23 cellular contexts compared by ENCODE assay signal in genomic region chr20:1562622-1563021, GRCh38. TPM values are rescaled to one million over a fixed set of nuclear protein-coding genes. Genes with fewer than 3 reads are reported as not detected.
"Had no signal": no experiment of that assay in that cellular context is flagged by ENCODE, and none has a peak within 500 bp of the region (broad histone marks: within the 10 kb centered on the region; RNA-seq: fewer than 3 reads in every experiment).

No MANE protein-coding gene starts in this region.

- H3K4me1 ChIP-seq: body of pancreas, left ventricle myocardium inferior, psoas muscle, sigmoid colon, upper lobe of left lung had no signal

- ATAC-seq: body of pancreas; heart right ventricle; psoas muscle; stimulated activated naive CD8-positive, alpha-beta T cell treated with anti-CD3 and anti-CD28 coated beads, Interleukin-15, Interleukin-2, amounts not matched to agents 100 U/mL and 50 U/mL, for 24 hours had no signal

- H3K4me3 Mint-ChIP-seq: activated B cell treated with CpG ODN at 0.5 μM for 24 hours; activated naive CD4-positive, alpha-beta T cell treated with anti-CD3 and anti-CD28 coated beads, Interleukin-2, amount 50 U/mL, for 24 hours; nephron progenitor cell had no signal

- H3K27me3 ChIP-seq: sigmoid colon, upper lobe of left lung had no signal

- H3K36me3 ChIP-seq: left ventricle myocardium inferior, sigmoid colon, upper lobe of left lung had no signal

- H3K27ac ChIP-seq: body of pancreas, coronary artery, left ventricle myocardium inferior, psoas muscle, sigmoid colon, upper lobe of left lung had no signal

- DNase-seq: activated B cell treated with CpG ODN at 0.5 μM for 24 hours; activated CD4-positive, alpha-beta T cell treated with anti-CD3 and anti-CD28 coated beads, Interleukin-2, amount 50 U/mL, for 1 hour; activated T-cell treated with anti-CD3 and anti-CD28 coated beads, Interleukin-2, amount 50 U/mL, for 1 hour; amniotic stem cell; body of pancreas; central memory CD4-positive, alpha-beta T cell; effector CD8-positive, alpha-beta T cell; heart right ventricle; islet precursor cell; left ventricle myocardium inferior; mesenchymal stem cell; nephron progenitor cell; psoas muscle; sigmoid colon; stimulated activated CD4-positive, alpha-beta T cell treated with anti-CD3 and anti-CD28 coated beads, Interleukin-2, amount 100 ng/mL, for 24 hours; stimulated activated naive CD8-positive, alpha-beta T cell treated with anti-CD3 and anti-CD28 coated beads, Interleukin-15, Interleukin-2, amounts not matched to agents 100 U/mL and 50 U/mL, for 24 hours; upper lobe of left lung had no signal

- H3K27me3 Mint-ChIP-seq: activated naive CD4-positive, alpha-beta T cell treated with anti-CD3 and anti-CD28 coated beads, Interleukin-2, amount 50 U/mL, for 24 hours had no signal

- H3K27ac Mint-ChIP-seq: activated B cell treated with CpG ODN at 0.5 μM for 24 hours; activated naive CD4-positive, alpha-beta T cell treated with anti-CD3 and anti-CD28 coated beads, Interleukin-2, amount 50 U/mL, for 24 hours; nephron progenitor cell had no signal

- H3K9me3 ChIP-seq: body of pancreas, left ventricle myocardium inferior, psoas muscle, sigmoid colon, upper lobe of left lung had no signal

- H3K4me3 ChIP-seq: body of pancreas, coronary artery, heart right ventricle, left ventricle myocardium inferior, psoas muscle, sigmoid colon, upper lobe of left lung had no signal

RNA-seq across cellular contexts. Expression of gene SIRPD, which starts 5.1 kb away (rescaled TPM):
- total RNA-seq: activated B cell treated with CpG ODN at 0.5 μM for 24 hours, body of pancreas, fibroblast of lung, frontal cortex, left ventricle myocardium inferior, osteoblast, psoas muscle, temporal lobe had no signal
- polyA plus RNA-seq: fibroblast of lung, psoas muscle had no signal

RNA-seq across cellular contexts. Expression of gene SIRPB1, which starts 57.2 kb away (rescaled TPM):
- total RNA-seq: temporal lobe had no signal
- polyA plus RNA-seq: fibroblast of lung had no signal
